In the genomic region with DNA sequence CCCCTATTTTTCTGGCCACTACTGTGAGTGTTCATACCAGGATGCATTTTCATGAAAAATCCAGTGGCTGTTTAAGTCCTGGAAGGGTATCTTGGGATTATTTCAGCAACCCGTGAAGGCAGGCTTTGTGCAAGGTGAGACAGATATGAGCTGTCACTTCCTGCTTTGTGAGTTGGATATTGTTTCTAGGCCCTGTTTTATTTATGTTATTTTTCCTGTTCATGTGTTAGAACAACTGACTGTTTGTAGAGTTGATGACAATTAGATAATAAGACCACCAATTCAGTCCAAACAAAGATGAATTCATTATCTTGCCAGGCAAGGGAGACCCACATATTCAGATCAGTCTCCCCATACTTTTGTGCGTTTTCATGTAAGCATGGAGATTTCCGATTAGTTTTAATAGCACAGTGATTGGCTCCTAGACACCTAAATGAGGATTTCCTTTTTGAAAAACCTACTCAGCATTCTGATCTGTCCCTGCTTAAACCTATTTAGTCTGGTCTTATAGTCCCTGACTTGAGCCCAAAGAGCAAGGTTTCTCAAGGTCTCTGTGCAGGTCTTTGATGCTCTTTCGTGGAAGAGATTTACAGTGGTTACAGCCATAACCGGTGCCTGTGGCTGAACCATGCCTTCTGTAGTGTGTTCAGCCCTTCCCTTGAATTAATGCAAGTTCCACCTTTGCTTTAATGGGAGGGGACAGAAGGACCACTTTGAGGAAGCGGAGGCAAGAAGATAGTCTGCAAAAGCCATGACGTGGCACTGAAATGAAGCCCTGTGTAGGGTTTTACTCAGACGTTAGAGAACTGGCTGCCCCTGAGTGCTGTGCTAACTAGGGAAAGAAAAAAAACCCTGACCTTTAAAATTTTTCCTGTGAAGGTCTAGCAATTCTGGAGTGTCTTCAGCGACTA, we compare ENCODE assay signal across 8 cellular contexts. TPM values are rescaled to one million over a fixed set of nuclear protein-coding genes. Genes with fewer than 3 reads are reported as not detected.
DNase-seq lines count a peak whose midpoint lies in the region; ATAC-seq and TF ChIP-seq lines count a peak whose summit lies in the region.

No MANE protein-coding gene starts in this region.

- peaks cover 77% of the 10 kb centered on the region for H3K4me1 ChIP-seq in CD8-positive, alpha-beta memory T cell (ENCODE audit: insufficient read depth, low read length)
- peaks cover 0 to 96% (median 90%) of the 10 kb centered on the region in 4 donors for H3K4me1 ChIP-seq in sigmoid colon

- peak overlapping the region; percentile 38 for H3K4me3 ChIP-seq in CD8-positive, alpha-beta memory T cell (ENCODE audit: low read length)
- no peak overlapping the region for H3K4me3 ChIP-seq in fibroblast of villous mesenchyme (ENCODE audit: low read depth, low read length)
- H3K4me3 ChIP-seq in sigmoid colon = peak overlapping the region in 1 of 4 donors; percentile 1

- peaks cover 14 to 61% (median 17%) of the 10 kb centered on the region in 3 donors for H3K36me3 Mint-ChIP-seq in CD8-positive, alpha-beta memory T cell

- TF ChIP-seq CTCF in fibroblast of villous mesenchyme (IDR thresholded peaks at IDR 0.05; ENCODE audit: insufficient read depth, low read depth, low read length) = no peak
- no peak for TF ChIP-seq CTCF in sigmoid colon (IDR thresholded peaks at IDR 0.05)

- peak in 3 of 5 donors; percentile 12 to 46 (median 31) for DNase-seq in CD8-positive, alpha-beta memory T cell
- DNase-seq in activated T-cell treated with anti-CD3 and anti-CD28 coated beads for 24 hours (ENCODE audit: low read depth) = peak; percentile 26
- peak; percentile 83 for DNase-seq in fibroblast of villous mesenchyme (ENCODE audit: low read depth)
- DNase-seq in sigmoid colon = no peak
- no peak for DNase-seq in inferior parietal cortex (ENCODE audit: extremely low spot score)
- no peak for DNase-seq in retina

- POLR2A ChIA-PET in CD8-positive, alpha-beta memory T cell (lab: Charles Lee) = interaction anchor here (0.6 to 4.0 kb wide), 5 partner anchors 8 to 179 kb away, joined by 3 to 65 read pairs (median 4); partner anchors contain the start of gene PXYLP1

- H3K4me1 Mint-ChIP-seq in CD8-positive, alpha-beta memory T cell = peaks cover 86 to 100% (median 98%) of the 10 kb centered on the region in 3 donors

- no peaks in the 10 kb centered on the region for H3K9me3 ChIP-seq in CD8-positive, alpha-beta memory T cell (ENCODE audit: low read length)
- H3K9me3 ChIP-seq in sigmoid colon = no peaks in the 10 kb centered on the region

- H3K27me3 Mint-ChIP-seq in CD8-positive, alpha-beta memory T cell = no peaks in the 10 kb centered on the region

- H3K4me3 Mint-ChIP-seq in CD8-positive, alpha-beta memory T cell = peak overlapping the region; percentile 47 to 90 (median 86)

- TF ChIP-seq POLR2A in sigmoid colon (IDR thresholded peaks at IDR 0.05) = no peak

- peak overlapping the region; percentile 97 to 100 (median 99) for H3K27ac Mint-ChIP-seq in CD8-positive, alpha-beta memory T cell

- H3K27me3 ChIP-seq in CD8-positive, alpha-beta memory T cell (ENCODE audit: insufficient read depth, low read length, poor library complexity, severe bottlenecking) = no peaks in the 10 kb centered on the region
- H3K27me3 ChIP-seq in sigmoid colon = no peaks in the 10 kb centered on the region

- intact Hi-C loops in sigmoid colon (cut with DNase I) = no loop called here

- H3K9me3 Mint-ChIP-seq in CD8-positive, alpha-beta memory T cell = no peaks in the 10 kb centered on the region

- ATAC-seq in HG02759 (IDR thresholded peaks at IDR 0.05; ENCODE audit: unreplicated experiment) = peak; percentile 55
- no peak for ATAC-seq in HG03565 (IDR thresholded peaks at IDR 0.05; ENCODE audit: unreplicated experiment)

- CTCF ChIA-PET in CD8-positive, alpha-beta memory T cell (lab: Charles Lee) = interaction anchor here (0.6 to 2.7 kb wide), 11 partner anchors 9 to 105 kb away, joined by 3 to 18 read pairs (median 5); no protein-coding TSS in a partner anchor

- H3K36me3 ChIP-seq in CD8-positive, alpha-beta memory T cell (ENCODE audit: insufficient read depth, low read length) = peaks cover 16% of the 10 kb centered on the region
- H3K36me3 ChIP-seq in sigmoid colon = peaks cover 0 to 20% (median 2%) of the 10 kb centered on the region in 4 donors

- WGBS in sigmoid colon, 2 donors = 38 to 48% methylated on average over 9 of the region's 9 CpGs

- TF ChIP-seq EP300 in sigmoid colon (IDR thresholded peaks at IDR 0.05) = no peak

- peak overlapping the region; percentile 34 for H3K27ac ChIP-seq in CD8-positive, alpha-beta memory T cell (ENCODE audit: low read depth, low read length)
- peak overlapping the region; percentile 97 to 98 (median 98) for H3K27ac ChIP-seq in sigmoid colon

RNA-seq across cellular contexts. Expression of gene ZBTB38, which starts 42.8 kb away (rescaled TPM):
- 10 to 100 TPM; 78.6 to 87.1 TPM for total RNA-seq in CD8-positive, alpha-beta memory T cell
- polyA plus RNA-seq in CD8-positive, alpha-beta memory T cell = 115 TPM
- total RNA-seq in fibroblast of villous mesenchyme (210 and 326 TPM in 2 replicates), sigmoid colon (100 to 1,000 TPM; 150 to 178 (median 155) TPM)
- polyA plus RNA-seq in sigmoid colon = 10 to 100 TPM; 16.8 to 23.1 (median 19.9) TPM

Comparison
In these comparisons a context has a peak if more than half of its experiments do, and no peak if none do; other contexts are left out.
1. DNase-seq: peak in CD8-positive, alpha-beta memory T cell (3 of 5), activated T-cell treated with anti-CD3 and anti-CD28 coated beads for 24 hours (single experiment) and fibroblast of villous mesenchyme (single experiment); none in sigmoid colon (single experiment), inferior parietal cortex (single experiment) and retina (single experiment).